7 cellular contexts compared by ENCODE assay signal in the genomic region with DNA sequence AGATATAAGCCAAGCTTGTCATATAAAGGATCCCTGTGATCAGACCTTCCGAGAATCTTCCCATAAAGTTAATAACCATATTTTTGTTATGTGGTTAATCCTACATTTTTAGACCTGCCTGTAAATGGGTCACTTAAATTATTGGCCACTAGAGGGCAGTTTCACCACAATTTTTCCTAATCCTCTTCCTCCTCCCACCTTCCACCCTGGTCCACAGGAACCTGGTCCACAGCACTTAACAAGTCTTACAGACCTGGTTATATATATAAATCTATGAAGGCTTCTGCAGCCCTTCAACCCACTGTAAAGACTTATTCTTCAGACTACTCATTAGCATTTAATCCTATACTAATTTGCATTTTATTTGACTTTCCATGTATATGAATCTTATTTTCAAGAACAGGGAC. TPM values are rescaled to one million over a fixed set of nuclear protein-coding genes. Genes with fewer than 3 reads are reported as not detected.
A peak's percentile ranks its signal among the peaks of the same experiment; 100 is the strongest.
DNase-seq lines count a peak whose midpoint lies in the region; FAIRE-seq and TF ChIP-seq lines count a peak whose summit lies in the region.

No MANE protein-coding gene starts in this region.

- H3K4me1 ChIP-seq in uterus, result no peaks in the 10 kb centered on the region

- H3K4me3 ChIP-seq in astrocyte of the spinal cord (ENCODE audit: low read depth, low read length), result no peak overlapping the region
- H3K4me3 ChIP-seq in kidney epithelial cell (ENCODE audit: low read depth, low read length), result no peak overlapping the region
- H3K4me3 ChIP-seq in uterus, result no peak overlapping the region
- no peak overlapping the region for H3K4me3 ChIP-seq in lower leg skin (ENCODE audit: low read depth, poor library complexity, severe bottlenecking)

- in situ Hi-C loops in astrocyte of the spinal cord (cut with HindIII; ENCODE audit: low sequenced_read_pairs), result no loop called here

- H3K27me3 ChIP-seq in kidney epithelial cell (ENCODE audit: control insufficient read depth, insufficient read depth, low read length), result no peaks in the 10 kb centered on the region
- H3K27me3 ChIP-seq in uterus, result no peaks in the 10 kb centered on the region

- H3K27ac ChIP-seq in uterus, result no peak overlapping the region

- TF ChIP-seq CTCF in astrocyte of the spinal cord (IDR thresholded peaks at IDR 0.05; ENCODE audit: low read depth, low read length) (peak; percentile 64), kidney epithelial cell (IDR thresholded peaks at IDR 0.05; ENCODE audit: insufficient read depth, low read length, poor library complexity, severe bottlenecking) (peak; percentile 45), uterus (IDR thresholded peaks at IDR 0.05) (peak; percentile 36 to 51 (median 40)), lower leg skin (IDR thresholded peaks at IDR 0.05) (no peak)

- DNase-seq in DMS53 treated with DMSO at 0.1 percent for 48 hours (lab: John Stamatoyannopoulos, UW; ENCODE audit: unreplicated experiment) (peak; percentile 62), H54 (ENCODE audit: insufficient read length, low spot score) (peak; percentile 37), NCI-H460 (ENCODE audit: extremely low read depth, low read depth) (peak; percentile 38), astrocyte of the spinal cord (ENCODE audit: low read depth, low spot score) (peak; percentile 48), kidney epithelial cell (ENCODE audit: low read depth) (peak; percentile 9), uterus (no peak), lower leg skin (ENCODE audit: low spot score in 2 of 2) (no peak)

- WGBS in lower leg skin, 2 donors, result 54 to 55% methylated on average over 1 of the region's 1 CpG

- H3K9me3 ChIP-seq in uterus, result no peaks in the 10 kb centered on the region

- TF ChIP-seq POLR2A in H54 (IDR thresholded peaks at IDR 0.05; ENCODE audit: low read depth, low read length) (no peak), uterus (IDR thresholded peaks at IDR 0.05) (no peak), lower leg skin (IDR thresholded peaks at IDR 0.05) (no peak)

- FAIRE-seq in H54 (lab: Jason Lieb, UNC), result peak; percentile 88

- intact Hi-C loops in uterus (cut with DNase I; ENCODE audit: low total_unique reads) (no loop called here), lower leg skin (cut with DNase I; ENCODE audit: low total_unique reads) (no loop called here)

- H3K36me3 ChIP-seq in kidney epithelial cell (ENCODE audit: control insufficient read depth, insufficient read depth, low read length) (no peaks in the 10 kb centered on the region), uterus (no peaks in the 10 kb centered on the region)

RNA-seq across cellular contexts. Expression of a gene that starts 28.3 kb away (rescaled TPM):
- total RNA-seq in NCI-H460 (2014; rRNA removed; shearing (Covaris generic)), result 17.8 and 19.3 TPM in 2 replicates
- 34.3 and 35.7 TPM in 2 replicates for polyA plus RNA-seq in NCI-H460 (2014; cell fraction: nucleus; rRNA removed)
- total RNA-seq in kidney epithelial cell, result 26.1 and 42.3 TPM in 2 replicates
- 10 to 100 TPM in 3 of 4 donors, 1 to 10 TPM in 1; 3.8 to 31.9 (median 16.5) TPM for total RNA-seq in uterus
- total RNA-seq in lower leg skin, result 10 to 100 TPM; 16.0 to 25.4 (median 20.6) TPM

RNA-seq across cellular contexts. Expression of a gene that starts 58.3 kb away (rescaled TPM):
- 0.63 and 1.6 TPM in 2 replicates for total RNA-seq in NCI-H460 (2014; rRNA removed; shearing (Covaris generic))
- polyA plus RNA-seq in NCI-H460 (2014; cell fraction: nucleus; rRNA removed), result 0.93 and 4.1 TPM in 2 replicates
- 1.8 and 3.0 TPM in 2 replicates for total RNA-seq in kidney epithelial cell
- total RNA-seq in uterus, result 1 to 10 TPM in 3 of 4 donors, under 1 TPM in 1; under 0.01 to 6.5 (median 3.7) TPM
- 10 to 100 TPM; 24.4 to 69.6 (median 50.8) TPM for total RNA-seq in lower leg skin

Comparison
In these comparisons a context has a peak if more than half of its experiments do, and no peak if none do; other contexts are left out.
1. DNase-seq: peak in DMS53 treated with DMSO at 0.1 percent for 48 hours (single experiment), H54 (single experiment), NCI-H460 (single experiment), astrocyte of the spinal cord (single experiment) and kidney epithelial cell (single experiment); none in uterus (0 of 2) and lower leg skin (0 of 2).
2. CTCF ChIP-seq: peak in astrocyte of the spinal cord (single experiment), kidney epithelial cell (single experiment) and uterus (4 of 4); none in lower leg skin (0 of 3).